ENCODE assay signal across 21 cellular contexts in the genomic region with DNA sequence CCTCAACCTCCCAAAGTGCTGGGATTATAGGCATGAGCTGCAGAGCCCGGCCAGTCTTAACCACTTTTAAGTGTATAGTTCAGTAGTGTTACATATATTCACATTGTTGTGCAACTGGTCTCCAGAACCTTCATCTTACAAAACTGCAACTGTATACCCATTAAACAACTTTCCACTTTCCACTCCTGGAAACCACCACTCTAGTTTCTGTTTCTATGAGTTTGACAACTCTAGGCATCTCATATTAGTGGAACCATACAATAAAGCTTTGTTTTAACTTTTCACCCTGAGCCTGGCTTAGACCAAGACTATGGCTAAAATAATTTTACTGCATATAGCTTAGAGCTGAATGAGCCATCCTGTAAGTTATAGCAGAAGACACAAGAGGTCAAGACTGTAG.
A peak's percentile ranks its signal among the peaks of the same experiment; 100 is the strongest.
DNase-seq lines count a peak whose midpoint lies in the region; ATAC-seq and TF ChIP-seq lines count a peak whose summit lies in the region.
"Had no signal": no experiment of that assay in that cellular context is flagged by ENCODE, and none has a peak within 500 bp of the region (broad histone marks: within the 10 kb centered on the region; RNA-seq: fewer than 3 reads in every experiment).

No MANE protein-coding gene starts in this region.

- no peak overlapping the region for H3K27ac ChIP-seq in MM.1S (ENCODE audit: low read length)
- H3K27ac ChIP-seq in dorsolateral prefrontal cortex: no peak overlapping the region
- H3K27ac ChIP-seq: PC-9, prostate gland, SJSA1 had no signal

- no peaks in the 10 kb centered on the region for H3K9me2 ChIP-seq in MM.1S (replicated peaks; ENCODE audit: insufficient read depth, low read length)

- no peaks in the 10 kb centered on the region for H4K20me1 ChIP-seq in MM.1S (ENCODE audit: insufficient read depth, low read length)

- H3F3A ChIP-seq in MM.1S (ENCODE audit: insufficient read depth, low read length): no peaks in the 10 kb centered on the region

- TF ChIP-seq CTCF in MM.1S (IDR thresholded peaks at IDR 0.05; ENCODE audit: low read length) (no peak), dorsolateral prefrontal cortex (IDR thresholded peaks at IDR 0.05 in 54 of 56, conservative IDR thresholded peaks at IDR 0.05 in 2 of 56; ENCODE audit: low read depth in 1 of 56, partially characterized antibody in 56 of 56) (no peak)

- H3K36me3 ChIP-seq in MM.1S (replicated peaks; ENCODE audit: insufficient read depth, low read length): no peaks in the 10 kb centered on the region
- H3K36me3 ChIP-seq: prostate gland, SJSA1 had no signal

- no peaks in the 10 kb centered on the region for H3K9me3 ChIP-seq in MM.1S (replicated peaks; ENCODE audit: insufficient read depth, low read length)
- H3K9me3 ChIP-seq: prostate gland, SJSA1 had no signal

- no peak overlapping the region for H3K4me3 ChIP-seq in MM.1S (ENCODE audit: low read length)
- H3K4me3 ChIP-seq in dorsolateral prefrontal cortex: no peak overlapping the region
- H3K4me3 ChIP-seq: PC-9, prostate gland, SJSA1, smooth muscle cell had no signal

- ATAC-seq in GM18858 (IDR thresholded peaks at IDR 0.05; ENCODE audit: unreplicated experiment): peak; percentile 60
- ATAC-seq in GM19467 (IDR thresholded peaks at IDR 0.05; ENCODE audit: unreplicated experiment): peak; percentile 45
- peak; percentile 63 for ATAC-seq in HG02938 (IDR thresholded peaks at IDR 0.05; ENCODE audit: unreplicated experiment)

- DNase-seq in MM.1S: peak; percentile 44
- no peak for DNase-seq in DMS153 (lab: John Stamatoyannopoulos, UW)
- DNase-seq in activated CD8-positive, alpha-beta memory T cell treated with anti-CD3 and anti-CD28 coated beads, Interleukin-2, amount 50 U/mL, for 48 hours: no peak
- no peak for DNase-seq in dorsolateral prefrontal cortex
- DNase-seq in T-helper 2 cell: no peak
- DNase-seq: activated B cell treated with CpG ODN at 0.5 μM for 24 hours; activated effector memory CD4-positive, alpha-beta T cell treated with Interleukin-2 at 50 U/mL for 16 hours; CD4-positive, CD25-positive, alpha-beta regulatory T cell; DMS53; effector CD4-positive, alpha-beta T cell; HCEC 1CT; Karpas-422; NCI-H2171; PC-9; stimulated activated CD4-positive, alpha-beta T cell treated with anti-CD3 and anti-CD28 coated beads, Interleukin-4, amount 100 ng/mL, for 24 hours had no signal

- intact Hi-C loops in dorsolateral prefrontal cortex (cut with DNase I): no loop called here

- H3K27me3 ChIP-seq in MM.1S (replicated peaks; ENCODE audit: insufficient read depth, low read length) (no peaks in the 10 kb centered on the region), dorsolateral prefrontal cortex (no peaks in the 10 kb centered on the region)
- H3K27me3 ChIP-seq: SJSA1 had no signal

- H3K4me1 ChIP-seq in MM.1S (ENCODE audit: low read length): no peaks in the 10 kb centered on the region
- H3K4me1 ChIP-seq: prostate gland, SJSA1 had no signal

- H3K4me2 ChIP-seq in MM.1S (ENCODE audit: low read depth, low read length): no peak overlapping the region
- H3K4me2 ChIP-seq: PC-9, smooth muscle cell had no signal

- no peak overlapping the region for H2AFZ ChIP-seq in MM.1S (ENCODE audit: low read length)
- H2AFZ ChIP-seq: PC-9 had no signal

- no peaks in the 10 kb centered on the region for H3K79me2 ChIP-seq in MM.1S (ENCODE audit: low read length)

- no peak overlapping the region for H3K9ac ChIP-seq in MM.1S (ENCODE audit: low read length)
